ENCODE assay signal across 1 cellular context in genomic region chr12:90298289-90298948, GRCh38.
TF ChIP-seq lines count a peak whose summit lies in the region.

No MANE protein-coding gene starts in this region.

TF ChIP-seq in SK-N-SH treated with all-trans-retinoic acid at 6 μM for 48 hours, 23 proteins besides CTCF, POLR2A, EP300 and RAD21 (continued from another document):
- TF ChIP-seq CSRNP3 (CRISPR knock-in tag; IDR thresholded peaks at IDR 0.05) (no peak), GLIS3 (CRISPR knock-in tag; IDR thresholded peaks at IDR 0.05) (no peak), ARNTL (CRISPR knock-in tag; IDR thresholded peaks at IDR 0.05; ENCODE audit: borderline replicate concordance, low read depth) (no peak), SNAI2 (CRISPR knock-in tag; IDR thresholded peaks at IDR 0.05) (no peak)
TF ChIP-seq in SK-N-SH treated with all-trans-retinoic acid at 6 μM for 48 hours: peak in this region for 0.
